In the genomic region with DNA sequence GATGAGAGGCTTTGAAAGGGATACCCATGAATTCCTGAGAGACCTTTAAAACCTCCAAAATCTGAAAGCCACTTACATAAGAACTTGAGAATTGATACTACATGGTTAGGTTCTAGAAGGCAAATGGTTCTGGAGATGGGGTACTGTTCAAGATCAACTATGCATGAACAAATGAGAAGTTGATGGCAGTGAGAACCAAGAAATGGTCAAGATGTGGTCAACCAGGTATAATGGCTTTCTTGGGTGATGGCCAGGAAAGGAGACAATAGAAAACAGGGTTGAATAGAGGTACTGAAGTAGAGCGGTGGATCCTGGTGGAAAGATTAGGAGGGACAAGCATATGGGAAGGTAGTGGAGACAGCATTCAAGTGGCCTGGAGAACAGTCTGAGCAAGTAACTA, we compare ENCODE assay signal across 24 cellular contexts.
"Had no signal": no experiment of that assay in that cellular context is flagged by ENCODE, and none has a peak within 500 bp of the region (broad histone marks: within the 10 kb centered on the region; RNA-seq: fewer than 3 reads in every experiment).

No MANE protein-coding gene starts in this region.

- H3K4me2 ChIP-seq: SK-N-SH had no signal

- H3K4me3 ChIP-seq: MG63 had no signal

- H3K9me3 ChIP-seq: MG63, SK-N-SH had no signal

- DNase-seq: Karpas-422, KG1, MG63, NCI-H1092, NCI-H1105 treated with DMSO at 0.1 percent for 48 hours, NCI-H1417 treated with DMSO at 0.1 percent for 48 hours, NCI-H146, NCI-H1694 treated with DMSO at 0.1 percent for 48 hours, NCI-H1930, NCI-H2081, NCI-H2107, NCI-H226, NCI-H446, NCI-H510A, NCI-H524 treated with DMSO at 0.1 percent for 48 hours, NCI-H69, NCI-H774, PC-3, SHP77, SK-N-SH, SW 1271, T-cell had no signal

- H3K27ac ChIP-seq: RWPE1 had no signal

- H3K27me3 ChIP-seq: MG63 had no signal

- ATAC-seq: Panc1, PC-3, T-cell had no signal

- H3K9ac ChIP-seq: SK-N-SH had no signal

- H3K36me3 ChIP-seq: MG63 had no signal
